In the genomic region with DNA sequence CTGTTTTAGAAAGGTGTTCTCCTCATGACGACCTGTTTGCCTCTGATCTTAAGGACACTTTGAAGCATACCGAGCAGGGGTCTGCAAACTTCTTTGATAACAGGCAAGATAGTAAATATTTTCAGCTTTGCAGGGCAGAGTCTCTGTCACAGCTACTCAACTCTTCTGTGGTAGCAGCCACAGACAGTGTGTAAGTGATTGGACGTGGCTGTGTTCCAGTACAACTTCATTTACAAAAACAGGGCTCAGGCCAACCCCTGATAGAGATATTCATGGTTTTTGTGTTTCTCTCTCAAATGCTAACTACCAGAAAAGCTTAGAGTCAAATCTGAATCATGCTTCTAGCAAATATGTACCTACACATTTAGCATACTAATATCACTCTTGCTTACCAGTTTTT, we compare ENCODE assay signal across 9 cellular contexts. TPM values are rescaled to one million over a fixed set of nuclear protein-coding genes. Genes with fewer than 3 reads are reported as not detected.
A peak's percentile ranks its signal among the peaks of the same experiment; 100 is the strongest.
DNase-seq lines count a peak whose midpoint lies in the region; ATAC-seq and TF ChIP-seq lines count a peak whose summit lies in the region.
"Had no signal": no experiment of that assay in that cellular context is flagged by ENCODE, and none has a peak within 500 bp of the region (broad histone marks: within the 10 kb centered on the region; RNA-seq: fewer than 3 reads in every experiment).

No MANE protein-coding gene starts in this region.

- no peaks in the 10 kb centered on the region for H3K27me3 Mint-ChIP-seq in activated CD8-positive, alpha-beta T cell treated with anti-CD3 and anti-CD28 coated beads, Interleukin-2, amount 10 ng/mL, durations not matched to agents 7 days and 5 days (ENCODE audit: low read depth)

- peak overlapping the region; percentile 6 to 11 for H3K27ac ChIP-seq in liver (ENCODE audit: low read depth in 1 of 2, low read length in 2 of 2)
- H3K27ac ChIP-seq: SK-N-MC had no signal

- peaks cover 90% of the 10 kb centered on the region for H3K36me3 Mint-ChIP-seq in activated CD8-positive, alpha-beta T cell treated with anti-CD3 and anti-CD28 coated beads, Interleukin-2, amount 10 ng/mL, durations not matched to agents 7 days and 5 days (ENCODE audit: low read depth)

- DNase-seq in activated CD8-positive, alpha-beta T cell treated with anti-CD3 and anti-CD28 coated beads, Interleukin-2, amount 10 ng/mL, durations not matched to agents 7 days and 5 days, result no peak
- DNase-seq in amniotic stem cell (lab: John Stamatoyannopoulos, UW), result no peak
- DNase-seq in NCI-H2196 (lab: John Stamatoyannopoulos, UW; ENCODE audit: unreplicated experiment), result no peak
- no peak for DNase-seq in GM10248 (ENCODE audit: extremely low spot score)
- DNase-seq in NCI-H446 treated with DMSO at 0.1 percent for 48 hours (lab: John Stamatoyannopoulos, UW), result no peak

- H3K4me1 Mint-ChIP-seq in activated CD8-positive, alpha-beta T cell treated with anti-CD3 and anti-CD28 coated beads, Interleukin-2, amount 10 ng/mL, durations not matched to agents 7 days and 5 days (ENCODE audit: low read depth), result peaks cover 99% of the 10 kb centered on the region

- H3K4me3 ChIP-seq in liver (ENCODE audit: low read depth in 1 of 3, low read length in 3 of 3), result no peak overlapping the region

- TF ChIP-seq CTCF in liver (IDR thresholded peaks at IDR 0.05; ENCODE audit: low read depth, low read length, missing input control), result no peak
- no peak for TF ChIP-seq CTCF in GM10248 (IDR thresholded peaks at IDR 0.05; ENCODE audit: control extremely low read depth, extremely low read depth, low read depth, missing control alignments)

- no peaks in the 10 kb centered on the region for H3K9me3 ChIP-seq in liver (ENCODE audit: control insufficient read depth in 4 of 4, low read length in 3 of 4)

- H3K27me3 ChIP-seq in liver (ENCODE audit: control insufficient read depth in 4 of 4, insufficient read depth in 4 of 4, low read length in 3 of 4), result no peaks in the 10 kb centered on the region

- 46% methylated on average over 3 of the region's 3 CpGs for WGBS in liver

- H3K9me3 Mint-ChIP-seq in activated CD8-positive, alpha-beta T cell treated with anti-CD3 and anti-CD28 coated beads, Interleukin-2, amount 10 ng/mL, durations not matched to agents 7 days and 5 days (ENCODE audit: insufficient read depth), result no peaks in the 10 kb centered on the region

- peaks cover 0 to 27% (median 16%) of the 10 kb centered on the region in 4 donors for H3K4me1 ChIP-seq in liver (ENCODE audit: control insufficient read depth in 4 of 4, insufficient read depth in 4 of 4, low read length in 3 of 4)

- peak overlapping the region; percentile 45 for H3K4me3 Mint-ChIP-seq in activated CD8-positive, alpha-beta T cell treated with anti-CD3 and anti-CD28 coated beads, Interleukin-2, amount 10 ng/mL, durations not matched to agents 7 days and 5 days

- H3K9ac ChIP-seq in liver (ENCODE audit: low read depth in 1 of 2, low read length in 2 of 2), result no peak overlapping the region

- peak overlapping the region; percentile 93 for H3K27ac Mint-ChIP-seq in activated CD8-positive, alpha-beta T cell treated with anti-CD3 and anti-CD28 coated beads, Interleukin-2, amount 10 ng/mL, durations not matched to agents 7 days and 5 days

- TF ChIP-seq RAD21 in liver (IDR thresholded peaks at IDR 0.05), result no peak

- H3K36me3 ChIP-seq in liver (ENCODE audit: control insufficient read depth in 4 of 4, insufficient read depth in 3 of 4, low read depth in 1 of 4, low read length in 3 of 4), result peaks cover 6 to 41% (median 19%) of the 10 kb centered on the region in 4 donors

- CTCF ChIA-PET in activated CD8-positive, alpha-beta T cell treated with anti-CD3 and anti-CD28 coated beads, Interleukin-2, amount 10 ng/mL, durations not matched to agents 7 days and 5 days (lab: Charles Lee), result interaction anchor here (0.7 to 4.1 kb wide), 15 partner anchors 9 to 459 kb away, joined by 3 to 18 read pairs (median 7); no protein-coding TSS in a partner anchor
- CTCF ChIA-PET in GM10248 (lab: Yijun Ruan, JAX), result interaction anchor here (1.0 to 1.6 kb wide), 3 partner anchors 12 to 393 kb away, joined by 3 read pairs; no protein-coding TSS in a partner anchor

- peak; percentile 19 for ATAC-seq in GM19035 (IDR thresholded peaks at IDR 0.05; ENCODE audit: unreplicated experiment)
- peak; percentile 23 for ATAC-seq in HG03060 (IDR thresholded peaks at IDR 0.05; ENCODE audit: low read depth, unreplicated experiment)
- ATAC-seq in activated CD8-positive, alpha-beta T cell treated with anti-CD3 and anti-CD28 coated beads, Interleukin-2, amount 10 ng/mL, durations not matched to agents 7 days and 5 days, result peak; percentile 38

- POLR2A ChIA-PET in activated CD8-positive, alpha-beta T cell treated with anti-CD3 and anti-CD28 coated beads, Interleukin-2, amount 10 ng/mL, durations not matched to agents 7 days and 5 days (lab: Charles Lee), result interaction anchor here (1.1 to 4.7 kb wide), 13 partner anchors 9 to 304 kb away, joined by 3 to 26 read pairs (median 5); a partner anchor contains a TSS
- POLR2A ChIA-PET in GM10248 (lab: Yijun Ruan, JAX), result no interaction called here

TF ChIP-seq in liver, 16 proteins besides CTCF, POLR2A, EP300 and RAD21:
- TF ChIP-seq, protein P1, sequence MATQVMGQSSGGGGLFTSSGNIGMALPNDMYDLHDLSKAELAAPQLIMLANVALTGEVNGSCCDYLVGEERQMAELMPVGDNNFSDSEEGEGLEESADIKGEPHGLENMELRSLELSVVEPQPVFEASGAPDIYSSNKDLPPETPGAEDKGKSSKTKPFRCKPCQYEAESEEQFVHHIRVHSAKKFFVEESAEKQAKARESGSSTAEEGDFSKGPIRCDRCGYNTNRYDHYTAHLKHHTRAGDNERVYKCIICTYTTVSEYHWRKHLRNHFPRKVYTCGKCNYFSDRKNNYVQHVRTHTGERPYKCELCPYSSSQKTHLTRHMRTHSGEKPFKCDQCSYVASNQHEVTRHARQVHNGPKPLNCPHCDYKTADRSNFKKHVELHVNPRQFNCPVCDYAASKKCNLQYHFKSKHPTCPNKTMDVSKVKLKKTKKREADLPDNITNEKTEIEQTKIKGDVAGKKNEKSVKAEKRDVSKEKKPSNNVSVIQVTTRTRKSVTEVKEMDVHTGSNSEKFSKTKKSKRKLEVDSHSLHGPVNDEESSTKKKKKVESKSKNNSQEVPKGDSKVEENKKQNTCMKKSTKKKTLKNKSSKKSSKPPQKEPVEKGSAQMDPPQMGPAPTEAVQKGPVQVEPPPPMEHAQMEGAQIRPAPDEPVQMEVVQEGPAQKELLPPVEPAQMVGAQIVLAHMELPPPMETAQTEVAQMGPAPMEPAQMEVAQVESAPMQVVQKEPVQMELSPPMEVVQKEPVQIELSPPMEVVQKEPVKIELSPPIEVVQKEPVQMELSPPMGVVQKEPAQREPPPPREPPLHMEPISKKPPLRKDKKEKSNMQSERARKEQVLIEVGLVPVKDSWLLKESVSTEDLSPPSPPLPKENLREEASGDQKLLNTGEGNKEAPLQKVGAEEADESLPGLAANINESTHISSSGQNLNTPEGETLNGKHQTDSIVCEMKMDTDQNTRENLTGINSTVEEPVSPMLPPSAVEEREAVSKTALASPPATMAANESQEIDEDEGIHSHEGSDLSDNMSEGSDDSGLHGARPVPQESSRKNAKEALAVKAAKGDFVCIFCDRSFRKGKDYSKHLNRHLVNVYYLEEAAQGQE (IDR thresholded peaks at IDR 0.05), result no peak
- TF ChIP-seq SP1 (IDR thresholded peaks at IDR 0.05) (no peak), RXRA (IDR thresholded peaks at IDR 0.05) (no peak), NR2F2 (IDR thresholded peaks at IDR 0.05) (no peak), YY1 (IDR thresholded peaks at IDR 0.05) (no peak), FOXA1 (IDR thresholded peaks at IDR 0.05) (no peak), JUND (IDR thresholded peaks at IDR 0.05) (no peak), HNF4A (conservative IDR thresholded peaks at IDR 0.05) (no peak), GABPA (IDR thresholded peaks at IDR 0.05 in 1 of 2, conservative IDR thresholded peaks at IDR 0.05 in 1 of 2) (no peak), EGR1 (IDR thresholded peaks at IDR 0.05; ENCODE audit: low read depth in 2 of 2) (no peak)
- TF ChIP-seq, protein P2, sequence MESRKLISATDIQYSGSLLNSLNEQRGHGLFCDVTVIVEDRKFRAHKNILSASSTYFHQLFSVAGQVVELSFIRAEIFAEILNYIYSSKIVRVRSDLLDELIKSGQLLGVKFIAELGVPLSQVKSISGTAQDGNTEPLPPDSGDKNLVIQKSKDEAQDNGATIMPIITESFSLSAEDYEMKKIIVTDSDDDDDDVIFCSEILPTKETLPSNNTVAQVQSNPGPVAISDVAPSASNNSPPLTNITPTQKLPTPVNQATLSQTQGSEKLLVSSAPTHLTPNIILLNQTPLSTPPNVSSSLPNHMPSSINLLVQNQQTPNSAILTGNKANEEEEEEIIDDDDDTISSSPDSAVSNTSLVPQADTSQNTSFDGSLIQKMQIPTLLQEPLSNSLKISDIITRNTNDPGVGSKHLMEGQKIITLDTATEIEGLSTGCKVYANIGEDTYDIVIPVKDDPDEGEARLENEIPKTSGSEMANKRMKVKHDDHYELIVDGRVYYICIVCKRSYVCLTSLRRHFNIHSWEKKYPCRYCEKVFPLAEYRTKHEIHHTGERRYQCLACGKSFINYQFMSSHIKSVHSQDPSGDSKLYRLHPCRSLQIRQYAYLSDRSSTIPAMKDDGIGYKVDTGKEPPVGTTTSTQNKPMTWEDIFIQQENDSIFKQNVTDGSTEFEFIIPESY (IDR thresholded peaks at IDR 0.05), result no peak
- TF ChIP-seq, protein P3, sequence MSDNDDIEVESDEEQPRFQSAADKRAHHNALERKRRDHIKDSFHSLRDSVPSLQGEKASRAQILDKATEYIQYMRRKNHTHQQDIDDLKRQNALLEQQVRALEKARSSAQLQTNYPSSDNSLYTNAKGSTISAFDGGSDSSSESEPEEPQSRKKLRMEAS (IDR thresholded peaks at IDR 0.05), result no peak
- TF ChIP-seq, protein P4, sequence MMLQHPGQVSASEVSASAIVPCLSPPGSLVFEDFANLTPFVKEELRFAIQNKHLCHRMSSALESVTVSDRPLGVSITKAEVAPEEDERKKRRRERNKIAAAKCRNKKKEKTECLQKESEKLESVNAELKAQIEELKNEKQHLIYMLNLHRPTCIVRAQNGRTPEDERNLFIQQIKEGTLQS (IDR thresholded peaks at IDR 0.05), result no peak

RNA-seq across cellular contexts. Expression of a gene that starts 51.5 kb away (rescaled TPM):
- total RNA-seq in activated CD8-positive, alpha-beta T cell treated with anti-CD3 and anti-CD28 coated beads, Interleukin-2, amount 10 ng/mL, durations not matched to agents 7 days and 5 days, result 10 to 100 TPM; 62.7 to 64.5 TPM
- 10 to 100 TPM; 36.4 to 61.2 TPM for total RNA-seq in liver
- 10 to 100 TPM; 13.9 to 31.0 TPM for polyA plus RNA-seq in liver
